13 cellular contexts compared by ENCODE assay signal in genomic region chr13:114112826-114113322, GRCh38. TPM values are rescaled to one million over a fixed set of nuclear protein-coding genes. Genes with fewer than 3 reads are reported as not detected.
DNase-seq lines count a peak whose midpoint lies in the region; ATAC-seq, FAIRE-seq and TF ChIP-seq lines count a peak whose summit lies in the region.
"Had no signal": no experiment of that assay in that cellular context is flagged by ENCODE, and none has a peak within 500 bp of the region (broad histone marks: within the 10 kb centered on the region; RNA-seq: fewer than 3 reads in every experiment).

No MANE protein-coding gene starts in this region.

- H3K4me1 Mint-ChIP-seq in CD8-positive, alpha-beta memory T cell = peaks cover 67 to 84% (median 76%) of the 10 kb centered on the region in 3 donors

- H3K56ac ChIP-seq in H1 (replicated peaks; ENCODE audit: insufficient read length, low read depth, low read length) = no peak overlapping the region

- H2AFZ ChIP-seq in H1 (ENCODE audit: low read length) = no peak overlapping the region
- no peak overlapping the region for H2AFZ ChIP-seq in osteoblast (ENCODE audit: low read length)

- no peak overlapping the region for H3K23ac ChIP-seq in H1 (ENCODE audit: insufficient read length)

- 0 out of 2 replicates have a peak overlapping the region, but pooled peaks have one; percentile 66 for H2BK5ac ChIP-seq in H1 (ENCODE audit: low read depth, low read length)

- 57% methylated on average over 12 of the region's 12 CpGs; no CpG with 5 or more reads in 1 of the 2 experiments for WGBS in H1 (ENCODE audit: extremely low coverage in 1 of 2, insufficient coverage in 1 of 2, insufficient read length in 1 of 2, insufficient replicate concordance in 2 of 2, low coverage in 1 of 2, low lambda C conversion rate in 2 of 2, missing lambda C conversion rate in 1 of 2), 2 experiments

- peak overlapping the region; percentile 80 for H4K91ac ChIP-seq in H1 (replicated peaks; ENCODE audit: insufficient read length, low read length)

- peak overlapping the region; percentile 21 to 35; a peak in 3 of 4 replicates for H3K4me2 ChIP-seq in H1 (ENCODE audit: insufficient read depth in 1 of 2, low read depth in 2 of 2, low read length in 2 of 2)
- no peak overlapping the region for H3K4me2 ChIP-seq in osteoblast (ENCODE audit: insufficient read depth, low read length)

- peak overlapping the region; percentile 68 for H4K8ac ChIP-seq in H1 (ENCODE audit: extremely low read depth, insufficient read depth, low read length)

- H3K9me3 Mint-ChIP-seq in CD8-positive, alpha-beta memory T cell = no peaks in the 10 kb centered on the region
- H3K9me3 Mint-ChIP-seq: IgD-negative memory B cell had no signal

- peak overlapping the region; percentile 71 for H3K4ac ChIP-seq in H1 (replicated peaks; ENCODE audit: insufficient read length, low read depth, low read length)

- H3K23me2 ChIP-seq in H1 (ENCODE audit: low read depth, low read length) = no peaks in the 10 kb centered on the region; the same call in 1 of the 2 replicates

- no peak for TF ChIP-seq EP300 in H1 (IDR thresholded peaks at IDR 0.05; ENCODE audit: borderline replicate concordance in 1 of 2, low read depth in 2 of 2, low read length in 2 of 2)

- peak overlapping the region in 4 of 7 donors; percentile 10 to 60 (median 50) for H3K4me3 Mint-ChIP-seq in CD8-positive, alpha-beta memory T cell

- CTCF ChIA-PET in CD8-positive, alpha-beta memory T cell (lab: Charles Lee) = interaction anchor here (3.1 to 6.4 kb wide), 5 partner anchors 14 to 115 kb away, joined by 10 to 60 read pairs (median 17); no protein-coding TSS in a partner anchor
- CTCF ChIA-PET in H1 (lab: Charles Lee; ENCODE audit: partially characterized antibody) = interaction anchor here (0.8 to 2.3 kb wide), 16 partner anchors 9 to 159 kb away, joined by 3 to 9 read pairs (median 4); no protein-coding TSS in a partner anchor

- TF ChIP-seq POLR2A in Peyer's patch (IDR thresholded peaks at IDR 0.05) = no peak
- no peak for TF ChIP-seq POLR2A in H1 (IDR thresholded peaks at IDR 0.05; ENCODE audit: control extremely low read depth in 1 of 2, low read depth in 2 of 2, low read length in 2 of 2)

- peaks cover 50% of the 10 kb centered on the region for H3K36me3 ChIP-seq in CD8-positive, alpha-beta memory T cell (ENCODE audit: insufficient read depth, low read length)
- H3K36me3 ChIP-seq in Peyer's patch (no peaks in the 10 kb centered on the region), H1 (ENCODE audit: control insufficient read depth in 2 of 4, insufficient read depth in 4 of 4, low read length in 3 of 4) (no peaks in the 10 kb centered on the region), osteoblast (ENCODE audit: insufficient read depth, low read length) (peaks cover 9% of the 10 kb centered on the region)

- peaks cover 0 to 71% (median 19%) of the 10 kb centered on the region in 3 donors for H3K36me3 Mint-ChIP-seq in CD8-positive, alpha-beta memory T cell

- FAIRE-seq in H1 (lab: Jason Lieb, UNC) = no peak
- FAIRE-seq: kidney had no signal

- peak overlapping the region; percentile 15; the same call in 1 of the 2 replicates for H3K18ac ChIP-seq in H1 (ENCODE audit: extremely low read depth, low read length)

- H3K79me2 ChIP-seq in H1 (ENCODE audit: control insufficient read depth in 1 of 2, insufficient read depth in 2 of 2, low read length in 2 of 2) = peaks cover 0 to 57% of the 10 kb centered on the region in 2 experiments; a peak in 3 of 4 replicates
- peaks cover 93% of the 10 kb centered on the region for H3K79me2 ChIP-seq in osteoblast (ENCODE audit: insufficient read depth, low read length)

- peak overlapping the region in 5 of 8 donors; percentile 52 to 81 (median 73) for H3K27ac Mint-ChIP-seq in CD8-positive, alpha-beta memory T cell

- no peak overlapping the region for H3K27ac ChIP-seq in CD8-positive, alpha-beta memory T cell (ENCODE audit: low read depth, low read length)
- peak overlapping the region in 3 of 4 donors; percentile 40 to 77 (median 72) for H3K27ac ChIP-seq in Peyer's patch
- H3K27ac ChIP-seq in H1 (ENCODE audit: low read depth, low read length) = no peak overlapping the region
- no peak overlapping the region for H3K27ac ChIP-seq in osteoblast (ENCODE audit: low read depth, low read length)
- H3K27ac ChIP-seq: epithelial cell of prostate had no signal

- TF ChIP-seq CTCF in Peyer's patch (IDR thresholded peaks at IDR 0.05) (no peak), H1 (IDR thresholded peaks at IDR 0.05; ENCODE audit: control extremely low read depth in 1 of 3, insufficient read depth in 1 of 3, low read depth in 1 of 3, low read length in 3 of 3) (no peak), osteoblast (IDR thresholded peaks at IDR 0.05; ENCODE audit: extremely low read depth, low read depth, low read length) (no peak)

- H3K79me1 ChIP-seq in H1 (ENCODE audit: low read depth, low read length) = peaks cover 20% of the 10 kb centered on the region

- no peaks in the 10 kb centered on the region for H3K27me3 ChIP-seq in CD8-positive, alpha-beta memory T cell (ENCODE audit: insufficient read depth, low read length, poor library complexity, severe bottlenecking)
- H3K27me3 ChIP-seq in Peyer's patch (no peaks in the 10 kb centered on the region), H1 (replicated peaks in 1 of 4; ENCODE audit: control insufficient read depth in 3 of 4, extremely low read depth in 1 of 4, insufficient read depth in 3 of 4, low read length in 3 of 4) (no peaks in the 10 kb centered on the region), osteoblast (ENCODE audit: insufficient read depth, low read length) (no peaks in the 10 kb centered on the region)

- H2BK120ac ChIP-seq in H1 (replicated peaks; ENCODE audit: low read depth, low read length) = no peak overlapping the region

- POLR2A ChIA-PET in CD8-positive, alpha-beta memory T cell (lab: Charles Lee) = interaction anchor here (0.7 kb wide), 1 partner anchor 70 kb away, joined by 3 read pairs; no protein-coding TSS in a partner anchor
- POLR2A ChIA-PET in H1 (lab: Charles Lee; ENCODE audit: partially characterized antibody) = interaction anchor here (0.8 to 3.1 kb wide), 3 partner anchors 9 to 27 kb away, joined by 3 to 10 read pairs (median 5); no protein-coding TSS in a partner anchor

- no peak overlapping the region for H2BK20ac ChIP-seq in H1 (ENCODE audit: low read length)

- DNase-seq in CD8-positive, alpha-beta memory T cell = peak in 1 of 5 donors; percentile 34
- DNase-seq in Peyer's patch (no peak), H1 (ENCODE audit: low read depth in 1 of 2, low spot score in 2 of 2) (no peak), osteoblast (ENCODE audit: insufficient read length, low spot score, missing footprints) (peak; percentile 29), NCI-H1436 treated with DMSO at 0.1 percent for 48 hours (lab: John Stamatoyannopoulos, UW) (no peak), NCI-H187 (lab: John Stamatoyannopoulos, UW) (no peak), HCEC 1CT (no peak)
- DNase-seq: activated gamma-delta T cell, NCI-H510A had no signal

- peak overlapping the region; percentile 7 for H4K5ac ChIP-seq in H1 (ENCODE audit: insufficient read length, low read depth, low read length)

- no peak overlapping the region; a peak in 1 of 7 replicates for H3K9ac ChIP-seq in H1 (replicated peaks in 1 of 4; ENCODE audit: extremely low read depth in 1 of 4, low read depth in 3 of 4, low read length in 3 of 4)

- ATAC-seq in HG03159 (IDR thresholded peaks at IDR 0.05; ENCODE audit: unreplicated experiment) = no peak

- H3K27me3 Mint-ChIP-seq in CD8-positive, alpha-beta memory T cell = peaks cover 0 to 6% of the 10 kb centered on the region in 2 donors
- H3K27me3 Mint-ChIP-seq: IgD-negative memory B cell had no signal

- H3K14ac ChIP-seq in H1 (ENCODE audit: insufficient read length) = no peak overlapping the region

- H4K20me1 ChIP-seq in H1 (replicated peaks in 1 of 2; ENCODE audit: control insufficient read depth in 1 of 2, insufficient read depth in 2 of 2, low read length in 2 of 2) (peaks cover 7 to 13% of the 10 kb centered on the region in 2 experiments), osteoblast (ENCODE audit: insufficient read depth, low read length) (peaks cover 27% of the 10 kb centered on the region)

- H3K4me3 ChIP-seq in CD8-positive, alpha-beta memory T cell (ENCODE audit: low read length) = no peak overlapping the region
- no peak overlapping the region for H3K4me3 ChIP-seq in Peyer's patch
- H3K4me3 ChIP-seq in H1 (ENCODE audit: extremely low read depth in 1 of 4, insufficient read depth in 2 of 4, low read depth in 3 of 4, low read length in 4 of 4) = peak overlapping the region in 1 of 4 experiments; percentile 5; a peak in 2 of 8 replicates
- no peak overlapping the region for H3K4me3 ChIP-seq in osteoblast (ENCODE audit: insufficient read depth, low read length)

- TF ChIP-seq RAD21 in H1 (IDR thresholded peaks at IDR 0.05 in 1 of 2, conservative IDR thresholded peaks at IDR 0.05 in 1 of 2; ENCODE audit: low read depth in 2 of 2, low read length in 2 of 2) = no peak; a peak in 1 of 4 replicates

- 0 out of 2 replicates have a peak overlapping the region, but pooled peaks have one; percentile 68 for H2BK12ac ChIP-seq in H1 (ENCODE audit: low read depth, low read length)

- H3K4me1 ChIP-seq in CD8-positive, alpha-beta memory T cell (ENCODE audit: insufficient read depth, low read length) = peaks cover 82% of the 10 kb centered on the region
- H3K4me1 ChIP-seq in Peyer's patch = peaks cover 2 to 64% (median 22%) of the 10 kb centered on the region in 4 donors
- H3K4me1 ChIP-seq in H1 (replicated peaks in 1 of 4; ENCODE audit: control insufficient read depth in 3 of 4, insufficient read depth in 4 of 4, low read length in 3 of 4) = peaks cover 4 to 38% (median 27%) of the 10 kb centered on the region in 4 experiments
- peaks cover 28% of the 10 kb centered on the region for H3K4me1 ChIP-seq in osteoblast (ENCODE audit: insufficient read depth, low read length)

- 0 out of 2 replicates have a peak overlapping the region, but pooled peaks have one; percentile 58 for H2AK5ac ChIP-seq in H1 (ENCODE audit: low read depth, low read length)

- no peak overlapping the region for H2BK15ac ChIP-seq in H1 (ENCODE audit: low read length)

- H3K9me3 ChIP-seq in CD8-positive, alpha-beta memory T cell (ENCODE audit: low read length) = no peaks in the 10 kb centered on the region
- no peaks in the 10 kb centered on the region for H3K9me3 ChIP-seq in Peyer's patch
- H3K9me3 ChIP-seq in H1 (ENCODE audit: insufficient read depth in 2 of 2, low read depth in 1 of 2, low read length in 1 of 2) = no peaks in the 10 kb centered on the region; a peak in 1 of 4 replicates
- H3K9me3 ChIP-seq in osteoblast (ENCODE audit: low read depth, low read length) = no peaks in the 10 kb centered on the region

RNA-seq across cellular contexts. Expression of gene RASA3, which starts 19.5 kb away (rescaled TPM):
- total RNA-seq in CD8-positive, alpha-beta memory T cell = 10 to 100 TPM; 26.4 to 27.1 TPM
- polyA plus RNA-seq in CD8-positive, alpha-beta memory T cell = 123 TPM
- total RNA-seq in Peyer's patch (10 to 100 TPM in 1 of 4 donors, 1 to 10 TPM in 3; 3.5 to 41.3 (median 6.9) TPM), osteoblast (40.7 and 41.3 TPM in 2 replicates)
- 21.9 TPM in 2 replicates for total RNA-seq in H1 (2021; fragmentation: NEBNext Ultra II Directional; extraction: Animal tissue kit (Norgen Biotek cat#: 25700))
- 7.5 and 11.0 TPM in 2 replicates for polyA plus RNA-seq in H1 (2011; rRNA removed)
- polyA plus RNA-seq in H1 (2011; cell fraction: cytosol; rRNA removed) = 12.9 TPM
- 15.0 TPM for polyA plus RNA-seq in H1 (2011; cell fraction: nucleus; rRNA removed)
- polyA plus RNA-seq in H1 (2012, experiment 1 of 2) = 11.8 to 14.5 TPM (median 13.4 TPM) in 4 replicates
- polyA plus RNA-seq in H1 (2012, experiment 2 of 2) = 7.7 TPM
- polyA plus RNA-seq in H1 (2013, experiment 1 of 2) = 11.2 TPM
- 11.4 TPM for polyA plus RNA-seq in H1 (2013, experiment 2 of 2)
- 10.6 and 10.8 TPM in 2 replicates for polyA minus RNA-seq in H1 (2011; rRNA and poly(A)+ RNA removed)
- 11.4 TPM for polyA minus RNA-seq in H1 (2011; cell fraction: cytosol; rRNA and poly(A)+ RNA removed)
- polyA minus RNA-seq in H1 (2011; cell fraction: nucleus; rRNA and poly(A)+ RNA removed) = 6.9 TPM

Comparison
In these comparisons a context has a peak if more than half of its experiments do, and no peak if none do; other contexts are left out.
1. H3K27ac ChIP-seq: peak in Peyer's patch (3 of 4); none in CD8-positive, alpha-beta memory T cell (single experiment), H1 (single experiment) and osteoblast (single experiment).